In the genomic region with DNA sequence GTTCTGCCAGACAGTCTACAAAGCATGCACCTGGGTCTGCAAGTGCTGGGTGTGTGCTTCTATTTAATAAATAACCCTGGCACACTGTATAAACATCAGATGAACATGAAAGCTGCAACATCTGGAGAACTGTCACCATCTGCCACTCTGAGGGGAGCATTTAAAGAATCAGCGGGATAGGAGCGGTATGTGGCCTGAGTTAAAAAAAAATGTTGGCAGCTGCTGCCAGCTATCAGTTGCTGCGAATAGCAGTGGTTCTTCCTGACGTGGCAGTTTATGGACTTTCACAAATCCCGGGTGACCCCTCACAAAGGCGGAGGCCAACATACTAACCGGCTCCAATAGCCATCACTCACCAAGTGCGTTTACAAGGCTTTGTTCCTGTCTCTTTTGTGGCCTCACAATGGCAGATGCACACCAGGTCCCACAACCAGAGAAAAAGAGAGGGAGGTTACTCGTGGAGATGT, we compare ENCODE assay signal across 9 cellular contexts.
DNase-seq lines count a peak whose midpoint lies in the region; TF ChIP-seq lines count a peak whose summit lies in the region.
"Had no signal": no experiment of that assay in that cellular context is flagged by ENCODE, and none has a peak within 500 bp of the region (broad histone marks: within the 10 kb centered on the region; RNA-seq: fewer than 3 reads in every experiment).

No MANE protein-coding gene starts in this region.

- H4K20me1 ChIP-seq in BLaER1, result no peaks in the 10 kb centered on the region

- peaks cover 11% of the 10 kb centered on the region; the same call in 1 of the 2 replicates for H3K4me1 ChIP-seq in BLaER1
- H3K4me1 ChIP-seq in muscle layer of colon (ENCODE audit: insufficient read depth, low read length), result peaks cover 17% of the 10 kb centered on the region
- peaks cover 6 to 7% of the 10 kb centered on the region in 2 donors for H3K4me1 ChIP-seq in adrenal gland (replicated peaks in 1 of 2)

- no peaks in the 10 kb centered on the region for H3K36me3 ChIP-seq in BLaER1
- H3K36me3 ChIP-seq in muscle layer of colon (ENCODE audit: insufficient read depth, low read length), result no peaks in the 10 kb centered on the region
- H3K36me3 ChIP-seq in adrenal gland (replicated peaks in 1 of 2), result no peaks in the 10 kb centered on the region

- no peak for TF ChIP-seq CTCF in adrenal gland (IDR thresholded peaks at IDR 0.05)

- no peaks in the 10 kb centered on the region for H3K27me3 ChIP-seq in BLaER1
- H3K27me3 ChIP-seq in muscle layer of colon (ENCODE audit: control insufficient read depth in 1 of 2, insufficient read depth in 2 of 2, low read length in 2 of 2), result no peaks in the 10 kb centered on the region
- H3K27me3 ChIP-seq in adrenal gland, result no peaks in the 10 kb centered on the region

- H3K4me1 Mint-ChIP-seq in activated T-cell treated with anti-CD3 and anti-CD28 coated beads, Interleukin-2, amount 50 U/mL, for 24 hours (ENCODE audit: low read depth), result no peaks in the 10 kb centered on the region

- peak; percentile 27 to 54 for DNase-seq in NCI-H187 (lab: John Stamatoyannopoulos, UW)
- peak; percentile 31 for DNase-seq in amniotic epithelial cell (ENCODE audit: low read depth)
- DNase-seq in cortex of kidney (lab: John Stamatoyannopoulos, UW), result no peak
- DNase-seq in adrenal gland, result no peak
- no peak for DNase-seq in activated T-cell treated with anti-CD3 and anti-CD28 coated beads, Interleukin-2, amount 50 U/mL, for 24 hours
- DNase-seq in caudate nucleus (lab: John Stamatoyannopoulos, UW), result no peak
- DNase-seq: activated effector memory CD4-positive, alpha-beta T cell treated with Interleukin-2 at 50 U/mL for 16 hours had no signal

- H3K27ac ChIP-seq in BLaER1 (no peak overlapping the region), muscle layer of colon (ENCODE audit: low read depth, low read length) (peak overlapping the region; percentile 35), adrenal gland (no peak overlapping the region), caudate nucleus (ENCODE audit: low read depth, low read length) (no peak overlapping the region)

- H3K27ac Mint-ChIP-seq in activated T-cell treated with anti-CD3 and anti-CD28 coated beads, Interleukin-2, amount 50 U/mL, for 24 hours, result no peak overlapping the region

- no peak for TF ChIP-seq POLR2A in adrenal gland (IDR thresholded peaks at IDR 0.05)

- H3K9ac ChIP-seq in BLaER1 (no peak overlapping the region), muscle layer of colon (ENCODE audit: low read length) (no peak overlapping the region)

- H3K4me3 Mint-ChIP-seq in activated T-cell treated with anti-CD3 and anti-CD28 coated beads, Interleukin-2, amount 50 U/mL, for 24 hours, result no peak overlapping the region

- WGBS in adrenal gland, 4 donors, result 71 to 83% (median 77%) methylated on average over 9 of the region's 9 CpGs

- no peaks in the 10 kb centered on the region for H3K9me3 ChIP-seq in BLaER1
- no peaks in the 10 kb centered on the region for H3K9me3 ChIP-seq in muscle layer of colon (ENCODE audit: low read length)
- no peaks in the 10 kb centered on the region for H3K9me3 ChIP-seq in adrenal gland (replicated peaks in 1 of 3)

- peaks cover 11% of the 10 kb centered on the region for H3K36me3 Mint-ChIP-seq in activated T-cell treated with anti-CD3 and anti-CD28 coated beads, Interleukin-2, amount 50 U/mL, for 24 hours (ENCODE audit: low read depth)

- no peaks in the 10 kb centered on the region for H3K9me3 Mint-ChIP-seq in activated T-cell treated with anti-CD3 and anti-CD28 coated beads, Interleukin-2, amount 50 U/mL, for 24 hours

- H3K4me3 ChIP-seq in BLaER1 (no peak overlapping the region), muscle layer of colon (ENCODE audit: low read depth in 1 of 2, low read length in 2 of 2) (peak overlapping the region in 1 of 2 donors; percentile 12), adrenal gland (no peak overlapping the region)

- H3K4me2 ChIP-seq in BLaER1, result peak overlapping the region; percentile 21

- no peaks in the 10 kb centered on the region for H3K27me3 Mint-ChIP-seq in activated T-cell treated with anti-CD3 and anti-CD28 coated beads, Interleukin-2, amount 50 U/mL, for 24 hours

- intact Hi-C loops in adrenal gland (cut with DNase I), result no loop called here

Comparison
In these comparisons a context has a peak if more than half of its experiments do, and no peak if none do; other contexts are left out.
1. DNase-seq: peak in NCI-H187 (2 of 2) and amniotic epithelial cell (single experiment); none in cortex of kidney (single experiment), adrenal gland (0 of 7), activated T-cell treated with anti-CD3 and anti-CD28 coated beads, Interleukin-2, amount 50 U/mL, for 24 hours (single experiment) and caudate nucleus (0 of 61).